In genomic region chr5:176685010-176685409, GRCh38 we compare ENCODE assay signal across 32 cellular contexts. TPM values are rescaled to one million over a fixed set of nuclear protein-coding genes. Genes with fewer than 3 reads are reported as not detected.
"Had no signal": no experiment of that assay in that cellular context is flagged by ENCODE, and none has a peak within 500 bp of the region (broad histone marks: within the 10 kb centered on the region; RNA-seq: fewer than 3 reads in every experiment).

No MANE protein-coding gene starts in this region.

- H3K27ac ChIP-seq: stomach, suprapubic skin, testis, thoracic aorta, thyroid gland, tibial artery, tibial nerve, transverse colon, upper lobe of left lung, upper lobe of right lung, uterus, vagina had no signal

- H3K27me3 ChIP-seq: testis, vagina had no signal

- H3K36me3 ChIP-seq: stomach, suprapubic skin, thoracic aorta, thyroid gland, tibial artery, tibial nerve, transverse colon, upper lobe of left lung, upper lobe of right lung, uterus, vagina had no signal

- H3K9me3 ChIP-seq: suprapubic skin, testis, thyroid gland, transverse colon, upper lobe of right lung, uterus, vagina had no signal

- H3K4me3 ChIP-seq: stomach, suprapubic skin, testis, thoracic aorta, thyroid gland, tibial artery, tibial nerve, transverse colon, upper lobe of left lung, upper lobe of right lung, uterus, vagina had no signal

- H3K36me3 Mint-ChIP-seq: stimulated activated effector memory CD8-positive, alpha-beta T cell treated with anti-CD3 and anti-CD28 coated beads, Interleukin-12 subunit alpha, Interleukin-12 subunit beta, amount 100 ng/mL, for 72 hours; type B pancreatic cell had no signal

- DNase-seq: stimulated activated CD4-positive, alpha-beta T cell treated with anti-CD3 and anti-CD28 coated beads, Interleukin-2, amount 100 ng/mL, for 48 hours; stimulated activated CD4-positive, alpha-beta T cell treated with anti-CD3 and anti-CD28 coated beads, Interleukin-4, amount 100 ng/mL, for 1 hour; stimulated activated CD4-positive, alpha-beta T cell treated with anti-CD3 and anti-CD28 coated beads, Interleukin-4, amount 100 ng/mL, for 24 hours; stimulated activated CD4-positive, alpha-beta T cell treated with anti-CD3 and anti-CD28 coated beads, Interleukin-4, amount 100 ng/mL, for 4 hours; stimulated activated CD8-positive, alpha-beta memory T cell treated with anti-CD3 and anti-CD28 coated beads, Interleukin-4, amount 100 ng/mL, for 48 hours; stimulated activated naive B cell treated with anti-CD40 and anti-IgM and Interleukin-4, amounts not matched to agents 10 μg/mL and 1 μg/mL and 100 μg/mL, for 72 hours; stimulated activated naive CD4-positive, alpha-beta T cell; stimulated activated naive CD4-positive, alpha-beta T cell treated with Interleukin-2 at 50 U/mL for 16 hours; stimulated activated naive CD8-positive, alpha-beta T cell treated with anti-CD3 and anti-CD28 coated beads, Interleukin-15, amount 100 ng/mL, for 72 hours; stimulated activated naive CD8-positive, alpha-beta T cell treated with anti-CD3 and anti-CD28 coated beads, Interleukin-15, Interleukin-2, amounts not matched to agents 100 U/mL and 50 U/mL, for 24 hours; stomach; substantia nigra; testis; thyroid gland; tibial artery; transverse colon; trophoblast cell; upper lobe of left lung; upper lobe of right lung; uterus had no signal

- H3K27ac Mint-ChIP-seq: stimulated activated effector memory CD8-positive, alpha-beta T cell treated with anti-CD3 and anti-CD28 coated beads, Interleukin-12 subunit alpha, Interleukin-12 subunit beta, amount 100 ng/mL, for 72 hours; stimulated activated memory B cell treated with anti-CD40 and anti-IgM and Interleukin-4, amounts not matched to agents 10 μg/mL and 1 μg/mL and 100 μg/mL, for 72 hours; stimulated activated naive B cell treated with anti-CD40 and anti-IgM and Interleukin-4, amounts not matched to agents 10 μg/mL and 1 μg/mL and 100 μg/mL, for 72 hours; stimulated activated naive CD8-positive, alpha-beta T cell treated with anti-CD3 and anti-CD28 coated beads, Interleukin-15, amount 100 ng/mL, for 72 hours; stimulated activated naive CD8-positive, alpha-beta T cell treated with anti-CD3 and anti-CD28 coated beads, Interleukin-15, Interleukin-2, amounts not matched to agents 100 ng/mL and 50 ng/mL, for 24 hours; type B pancreatic cell had no signal

- H3K4me1 ChIP-seq: testis, thyroid gland, upper lobe of right lung had no signal

- H3K4me1 Mint-ChIP-seq: stimulated activated memory B cell treated with anti-CD40 and anti-IgM and Interleukin-4, amounts not matched to agents 10 μg/mL and 1 μg/mL and 100 μg/mL, for 72 hours; stimulated activated naive B cell treated with anti-CD40 and anti-IgM and Interleukin-4, amounts not matched to agents 10 μg/mL and 1 μg/mL and 100 μg/mL, for 72 hours; stimulated activated naive CD8-positive, alpha-beta T cell treated with anti-CD3 and anti-CD28 coated beads, Interleukin-15, amount 100 ng/mL, for 72 hours had no signal

- H3K4me3 Mint-ChIP-seq: stimulated activated effector memory CD8-positive, alpha-beta T cell treated with anti-CD3 and anti-CD28 coated beads, Interleukin-12 subunit alpha, Interleukin-12 subunit beta, amount 100 ng/mL, for 72 hours; stimulated activated memory B cell treated with anti-CD40 and anti-IgM and Interleukin-4, amounts not matched to agents 10 μg/mL and 1 μg/mL and 100 μg/mL, for 72 hours; stimulated activated naive B cell treated with anti-CD40 and anti-IgM and Interleukin-4, amounts not matched to agents 10 μg/mL and 1 μg/mL and 100 μg/mL, for 72 hours; stimulated activated naive CD8-positive, alpha-beta T cell treated with anti-CD3 and anti-CD28 coated beads, Interleukin-15, amount 100 ng/mL, for 72 hours; stimulated activated naive CD8-positive, alpha-beta T cell treated with anti-CD3 and anti-CD28 coated beads, Interleukin-15, Interleukin-2, amounts not matched to agents 100 ng/mL and 50 ng/mL, for 24 hours; type B pancreatic cell had no signal

RNA-seq across cellular contexts. Expression of gene EIF4E1B, which starts 54.5 kb away (rescaled TPM):
- total RNA-seq: stomach, subcutaneous adipose tissue, suprapubic skin, temporal lobe, thoracic aorta, thyroid gland, tibial nerve, transverse colon, upper lobe of left lung, upper lobe of right lung, ureter, urinary bladder, uterus, vagina had no signal

RNA-seq across cellular contexts. Expression of gene SNCB, which starts 54.7 kb away (rescaled TPM):
- total RNA-seq: stomach, subcutaneous adipose tissue, suprapubic skin, thoracic aorta, thyroid gland, tibial nerve, transverse colon, upper lobe of left lung, upper lobe of right lung, ureter, urinary bladder, uterus, vagina had no signal
